Comparison of ENCODE assay signal across 24 cellular contexts in the genomic region with DNA sequence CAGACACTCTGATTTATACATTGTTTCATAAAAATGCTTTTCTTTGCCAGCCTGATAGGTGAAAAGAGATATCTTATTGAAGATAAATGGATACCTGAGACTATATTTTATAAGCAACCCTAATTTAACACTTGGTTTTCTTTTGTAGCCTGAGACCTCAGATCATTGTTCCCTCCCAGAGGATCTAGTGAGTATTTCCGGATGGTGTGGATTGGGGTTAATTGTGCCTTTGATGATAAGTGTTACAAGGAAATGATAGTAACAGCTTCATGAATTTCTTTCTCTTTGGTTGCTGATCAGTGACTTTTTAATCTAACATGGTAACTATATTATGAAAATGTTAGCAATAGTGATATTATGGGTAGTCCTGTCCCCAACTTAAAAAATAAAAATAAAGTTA. TPM values are rescaled to one million over a fixed set of nuclear protein-coding genes. Genes with fewer than 3 reads are reported as not detected.
DNase-seq lines count a peak whose midpoint lies in the region; ATAC-seq and TF ChIP-seq lines count a peak whose summit lies in the region.
"Had no signal": no experiment of that assay in that cellular context is flagged by ENCODE, and none has a peak within 500 bp of the region (broad histone marks: within the 10 kb centered on the region; RNA-seq: fewer than 3 reads in every experiment).

No MANE protein-coding gene starts in this region.

- no peak overlapping the region for H3K4me3 Mint-ChIP-seq in naive thymus-derived CD8-positive, alpha-beta T cell
- H3K4me3 Mint-ChIP-seq: activated CD4-positive, alpha-beta memory T cell treated with anti-CD3 and anti-CD28 coated beads, Interleukin-2, amount 10 ng/mL, durations not matched to agents 7 days and 5 days; B cell had no signal

- POLR2A ChIA-PET in naive thymus-derived CD8-positive, alpha-beta T cell (lab: Charles Lee), result no interaction called here

- H3K9me3 ChIP-seq in lower lobe of right lung (no peaks in the 10 kb centered on the region), upper lobe of right lung (no peaks in the 10 kb centered on the region)

- peak; percentile 40 to 42 for ATAC-seq in lower lobe of right lung
- peak; percentile 37 for ATAC-seq in upper lobe of right lung
- ATAC-seq in GM21619 (IDR thresholded peaks at IDR 0.05; ENCODE audit: unreplicated experiment), result no peak
- no peak for ATAC-seq in naive thymus-derived CD8-positive, alpha-beta T cell
- no peak for ATAC-seq in activated CD4-positive, CD25-positive, alpha-beta regulatory T cell treated with anti-CD3 and anti-CD28 coated beads, Interleukin-2, amount 50 U/mL, for 24 hours
- ATAC-seq: stimulated activated naive CD8-positive, alpha-beta T cell treated with anti-CD3 and anti-CD28 coated beads, Interleukin-15, Interleukin-2, amounts not matched to agents 100 U/mL and 50 U/mL, for 24 hours had no signal

- H3K27me3 ChIP-seq in lower lobe of right lung (ENCODE audit: low read depth) (no peaks in the 10 kb centered on the region), upper lobe of right lung (no peaks in the 10 kb centered on the region)

- peaks cover 12 to 77% (median 47%) of the 10 kb centered on the region in 3 donors for H3K36me3 Mint-ChIP-seq in naive thymus-derived CD8-positive, alpha-beta T cell

- peaks cover 0 to 19% (median 1%) of the 10 kb centered on the region in 4 donors for H3K4me1 Mint-ChIP-seq in naive thymus-derived CD8-positive, alpha-beta T cell

- no peaks in the 10 kb centered on the region for H3K27me3 Mint-ChIP-seq in naive thymus-derived CD8-positive, alpha-beta T cell
- H3K27me3 Mint-ChIP-seq: activated CD4-positive, alpha-beta memory T cell treated with anti-CD3 and anti-CD28 coated beads, Interleukin-2, amount 10 ng/mL, durations not matched to agents 7 days and 5 days; B cell had no signal

- H3K4me1 ChIP-seq in lower lobe of right lung (peaks cover 15% of the 10 kb centered on the region), upper lobe of right lung (peaks cover 12% of the 10 kb centered on the region)

- no peaks in the 10 kb centered on the region for H3K9me3 Mint-ChIP-seq in naive thymus-derived CD8-positive, alpha-beta T cell
- H3K9me3 Mint-ChIP-seq: activated CD4-positive, alpha-beta memory T cell treated with anti-CD3 and anti-CD28 coated beads, Interleukin-2, amount 10 ng/mL, durations not matched to agents 7 days and 5 days had no signal

- TF ChIP-seq CTCF in VCaP (conservative IDR thresholded peaks at IDR 0.05) (no peak), lower lobe of right lung (IDR thresholded peaks at IDR 0.05) (no peak), upper lobe of right lung (IDR thresholded peaks at IDR 0.05) (no peak)

- H3K36me3 ChIP-seq in lower lobe of right lung (peaks cover 6% of the 10 kb centered on the region), upper lobe of right lung (no peaks in the 10 kb centered on the region)

- peak; percentile 14 for DNase-seq in NCI-H2227 (lab: John Stamatoyannopoulos, UW; ENCODE audit: unreplicated experiment)
- DNase-seq in NCI-H2227 treated with DMSO at 0.1 percent for 48 hours (lab: John Stamatoyannopoulos, UW), result no peak
- no peak for DNase-seq in lower lobe of right lung
- no peak for DNase-seq in upper lobe of right lung
- no peak for DNase-seq in naive thymus-derived CD8-positive, alpha-beta T cell
- DNase-seq: activated CD4-positive, alpha-beta memory T cell treated with anti-CD3 and anti-CD28 coated beads, Interleukin-2, amount 10 ng/mL, durations not matched to agents 7 days and 5 days; activated CD4-positive, CD25-positive, alpha-beta regulatory T cell; activated naive CD4-positive, alpha-beta T cell; amniotic stem cell; EL; glutamatergic neuron; midbrain; NCI-H1048; NCI-H2029; NCI-H524 treated with DMSO at 0.1 percent for 48 hours; stimulated activated CD4-positive, alpha-beta T cell treated with anti-CD3 and anti-CD28 coated beads, Interleukin-2, amount 100 ng/mL, for 48 hours; stimulated activated naive CD8-positive, alpha-beta T cell treated with anti-CD3 and anti-CD28 coated beads, Interleukin-15, Interleukin-2, amounts not matched to agents 100 U/mL and 50 U/mL, for 24 hours; T-helper 2 cell had no signal

- intact Hi-C loops in lower lobe of right lung (cut with DNase I), result no loop called here
- intact Hi-C loops in upper lobe of right lung (cut with DNase I), result no loop called here

- H3K27ac Mint-ChIP-seq in naive thymus-derived CD8-positive, alpha-beta T cell, result no peak overlapping the region
- H3K27ac Mint-ChIP-seq: activated CD4-positive, alpha-beta memory T cell treated with anti-CD3 and anti-CD28 coated beads, Interleukin-2, amount 10 ng/mL, durations not matched to agents 7 days and 5 days had no signal

- H3K4me3 ChIP-seq in lower lobe of right lung (no peak overlapping the region), upper lobe of right lung (no peak overlapping the region)
- H3K4me3 ChIP-seq: SK-N-MC, skin epidermis had no signal

- H3K27ac ChIP-seq in VCaP (peak overlapping the region; percentile 9; the same call in 1 of the 2 replicates), lower lobe of right lung (no peak overlapping the region), upper lobe of right lung (peak overlapping the region; percentile 14)
- H3K27ac ChIP-seq: SK-N-MC had no signal

RNA-seq across cellular contexts. Expression of a gene that starts 30.4 kb away (rescaled TPM):
- total RNA-seq in lower lobe of right lung (26.0 TPM), upper lobe of right lung (19.6 TPM)
- total RNA-seq in naive thymus-derived CD8-positive, alpha-beta T cell, result 10 to 100 TPM; 11.9 TPM
- polyA plus RNA-seq in naive thymus-derived CD8-positive, alpha-beta T cell, result 1 to 10 TPM in 2 of 3 donors, under 1 TPM in 1; 0.55 to 2.9 (median 1.3) TPM

RNA-seq across cellular contexts. Expression of a gene that starts 30.7 kb away (rescaled TPM):
- total RNA-seq in lower lobe of right lung (14.0 TPM), upper lobe of right lung (13.6 TPM)
- total RNA-seq in naive thymus-derived CD8-positive, alpha-beta T cell, result 1 to 10 TPM; 7.7 to 8.6 TPM
- 10 to 100 TPM; 10.8 to 17.7 (median 14.9) TPM for polyA plus RNA-seq in naive thymus-derived CD8-positive, alpha-beta T cell

Comparison
In these comparisons a context has a peak if more than half of its experiments do, and no peak if none do; other contexts are left out.
1. ATAC-seq: peak in lower lobe of right lung (2 of 2) and upper lobe of right lung (single experiment); none in GM21619 (single experiment), naive thymus-derived CD8-positive, alpha-beta T cell (0 of 2) and activated CD4-positive, CD25-positive, alpha-beta regulatory T cell treated with anti-CD3 and anti-CD28 coated beads, Interleukin-2, amount 50 U/mL, for 24 hours (0 of 2).